8 cellular contexts compared by ENCODE assay signal in the genomic region with DNA sequence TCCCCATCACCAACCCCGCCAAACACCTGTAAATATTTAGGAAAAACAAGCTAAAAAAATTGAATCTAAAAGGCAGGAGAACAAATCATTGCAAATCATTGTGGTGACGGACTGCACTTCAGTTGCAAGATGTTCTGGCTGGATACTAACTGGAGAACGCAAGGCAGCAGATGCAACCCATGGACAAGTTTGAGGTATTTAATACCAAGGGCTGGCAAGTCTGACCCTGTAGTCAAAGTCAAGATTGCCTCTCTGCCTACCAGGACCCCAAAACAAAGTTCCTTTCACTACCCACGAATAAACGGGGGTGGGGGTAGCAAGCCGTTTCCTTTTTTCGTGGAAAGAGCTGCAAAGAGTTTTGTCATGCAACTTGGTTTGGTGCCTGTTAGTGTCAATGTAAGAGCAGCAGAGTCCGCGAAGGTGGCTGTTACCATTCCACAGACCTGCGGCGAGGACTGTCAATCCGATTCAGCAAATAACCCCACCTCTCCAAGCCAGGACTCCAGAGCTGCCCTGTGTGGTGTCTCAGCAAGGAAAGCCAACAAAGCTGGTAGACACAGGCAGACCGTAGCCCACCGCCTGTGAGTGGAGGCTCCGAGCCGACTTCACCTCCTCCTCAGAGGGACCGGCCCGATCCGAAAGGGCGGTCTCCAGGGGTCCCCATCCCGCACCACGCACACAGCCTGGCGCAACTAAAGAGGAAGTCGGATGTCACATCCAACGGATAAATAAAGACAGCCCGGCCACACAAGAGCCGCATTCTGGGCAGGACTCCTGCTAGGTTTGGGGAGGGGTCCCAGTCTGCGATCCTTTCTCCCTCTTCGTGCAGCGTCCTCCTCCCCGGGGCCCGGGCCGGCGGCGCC.
DNase-seq lines count a peak whose midpoint lies in the region; ATAC-seq and TF ChIP-seq lines count a peak whose summit lies in the region.

No MANE protein-coding gene starts in this region.

- H3K27me3 ChIP-seq in KMS-11 (ENCODE audit: insufficient read depth, low read depth), result no peaks in the 10 kb centered on the region

- H3K36me3 ChIP-seq in KMS-11 (ENCODE audit: insufficient read depth), result no peaks in the 10 kb centered on the region

- H3K4me2 ChIP-seq in KMS-11, result peak overlapping the region; percentile 83

- H3K4me1 ChIP-seq in KMS-11 (ENCODE audit: low read depth, poor library complexity, severe bottlenecking), result peaks cover 35% of the 10 kb centered on the region

- H3K9ac ChIP-seq in KMS-11, result peak overlapping the region; percentile 67; the same call in 1 of the 2 replicates

- in situ Hi-C loops in GM13976 (cut with MboI; ENCODE audit: low sequenced_read_pairs, unreplicated experiment), result loop anchor here (5.0 kb wide), 1 partner anchor 102 kb away; no protein-coding TSS in a partner anchor

- H4K20me1 ChIP-seq in KMS-11 (ENCODE audit: insufficient read depth), result no peaks in the 10 kb centered on the region

- DNase-seq in GM13976 (ENCODE audit: low spot score), result peak; percentile 41
- DNase-seq in activated CD4-positive, alpha-beta T cell treated with anti-CD3 and anti-CD28 coated beads, Interleukin-2, amount 50 U/mL, for 4 hours, result peak; percentile 46 to 52
- DNase-seq in effector CD8-positive, alpha-beta T cell (lab: John Stamatoyannopoulos, UW), result peak; percentile 44
- DNase-seq in midbrain (lab: John Stamatoyannopoulos, UW), result peak; percentile 49
- peak; percentile 42 for DNase-seq in stimulated activated naive CD4-positive, alpha-beta T cell treated with Interleukin-2 at 50 U/mL for 16 hours (lab: John Stamatoyannopoulos, UW)

- peak overlapping the region; percentile 70 for H2AFZ ChIP-seq in KMS-11 (ENCODE audit: low read depth)

- ATAC-seq in GM18868 (IDR thresholded peaks at IDR 0.05; ENCODE audit: unreplicated experiment) (no peak), HG03460 (IDR thresholded peaks at IDR 0.05; ENCODE audit: unreplicated experiment) (no peak)

- H3K79me2 ChIP-seq in KMS-11 (ENCODE audit: insufficient read depth, low read depth), result peaks cover 5% of the 10 kb centered on the region; the same call in 1 of the 2 replicates

- no peak overlapping the region for H3K27ac ChIP-seq in KMS-11

- TF ChIP-seq CTCF in GM13976 (IDR thresholded peaks at IDR 0.05; ENCODE audit: borderline replicate concordance, control extremely low read depth, extremely low read depth, insufficient read depth, missing control alignments), result no peak
- TF ChIP-seq CTCF in KMS-11 (conservative IDR thresholded peaks at IDR 0.05; ENCODE audit: low read depth, low read length), result no peak

- peak overlapping the region; percentile 71 for H3K4me3 ChIP-seq in KMS-11 (IDR thresholded peaks at IDR 0.05; ENCODE audit: insufficient read depth, low read depth, low read length)
